ENCODE assay signal across 14 cellular contexts in the genomic region with DNA sequence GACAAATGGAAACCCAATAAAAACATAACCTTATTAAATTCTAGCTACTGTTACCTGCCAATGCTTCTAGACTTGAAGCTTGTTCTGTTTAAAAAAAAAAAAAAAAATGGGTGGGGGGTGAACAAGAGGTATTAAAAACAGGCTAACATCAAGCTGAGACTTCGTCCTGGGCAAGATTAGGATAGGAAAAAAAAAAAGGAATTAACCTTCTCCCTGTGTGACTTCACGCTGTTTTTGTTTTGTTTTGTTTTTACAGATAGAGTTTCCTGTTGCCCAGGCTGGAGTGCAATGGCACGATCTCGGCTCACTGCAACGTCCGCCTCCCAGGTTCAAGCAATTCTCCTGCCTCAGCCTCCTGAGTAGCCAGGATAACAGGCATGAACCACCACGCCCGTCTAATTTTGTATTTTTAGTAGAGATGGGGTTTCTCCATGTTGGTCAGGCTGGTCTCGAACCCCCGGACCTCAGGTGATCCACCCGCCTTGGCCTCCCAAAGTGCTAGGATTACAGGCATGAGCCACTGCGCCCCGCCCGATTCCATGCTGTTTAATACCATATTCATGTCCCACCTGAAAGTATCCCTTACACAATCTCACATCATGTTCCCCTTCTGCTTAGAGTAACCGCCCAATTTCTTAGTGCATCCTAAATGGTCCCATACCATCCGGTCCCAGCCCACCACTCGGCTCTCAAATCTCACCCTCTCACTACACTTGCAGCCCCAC. TPM values are rescaled to one million over a fixed set of nuclear protein-coding genes. Genes with fewer than 3 reads are reported as not detected.
DNase-seq lines count a peak whose midpoint lies in the region; ATAC-seq and TF ChIP-seq lines count a peak whose summit lies in the region.
"Had no signal": no experiment of that assay in that cellular context is flagged by ENCODE, and none has a peak within 500 bp of the region (broad histone marks: within the 10 kb centered on the region; RNA-seq: fewer than 3 reads in every experiment).

No MANE protein-coding gene starts in this region.

- intact Hi-C loops in activated CD4-positive, alpha-beta memory T cell treated with anti-CD3 and anti-CD28 coated beads for 36 hours (cut with micrococcal nuclease), result no loop called here
- intact Hi-C loops in stomach (cut with DNase I; ENCODE audit: low total_unique reads), result no loop called here

- 50% methylated on average over 17 of the region's 17 CpGs for WGBS in suprapubic skin
- 77 to 88% (median 86%) methylated on average over 17 of the region's 17 CpGs for WGBS in stomach, 5 donors

- H3K4me3 ChIP-seq in iPS-20b (ENCODE audit: low read length), result peak overlapping the region; percentile 83; the same call in 1 of the 2 replicates
- H3K4me3 ChIP-seq in suprapubic skin, result peak overlapping the region; percentile 77
- peak overlapping the region in 2 of 4 donors; percentile 85 to 88 for H3K4me3 ChIP-seq in stomach

- CTCF ChIA-PET in activated CD4-positive, alpha-beta memory T cell treated with anti-CD3 and anti-CD28 coated beads for 36 hours (lab: Charles Lee), result interaction anchor here (0.7 kb wide), 1 partner anchor 29 kb away, joined by 4 read pairs; no protein-coding TSS in a partner anchor
- CTCF ChIA-PET in activated CD4-positive, alpha-beta memory T cell treated with anti-CD3 and anti-CD28 coated beads, Interleukin-2, amount 10 ng/mL, durations not matched to agents 7 days and 5 days (lab: Charles Lee), result no interaction called here
- CTCF ChIA-PET in WTC11 (lab: Charles Lee), result interaction anchor here (0.6 kb wide), 1 partner anchor 292 kb away, joined by 3 read pairs; no protein-coding TSS in a partner anchor

- no peaks in the 10 kb centered on the region for H3K36me3 ChIP-seq in iPS-20b (ENCODE audit: insufficient read depth, low read depth, low read length)
- no peaks in the 10 kb centered on the region for H3K36me3 ChIP-seq in suprapubic skin
- H3K36me3 ChIP-seq in stomach, result no peaks in the 10 kb centered on the region
- H3K36me3 ChIP-seq: ascending aorta, tibial artery had no signal

- DNase-seq in activated CD4-positive, alpha-beta memory T cell treated with anti-CD3 and anti-CD28 coated beads for 36 hours, result no peak
- no peak for DNase-seq in activated CD4-positive, alpha-beta memory T cell treated with anti-CD3 and anti-CD28 coated beads, Interleukin-2, amount 10 ng/mL, durations not matched to agents 7 days and 5 days
- no peak for DNase-seq in WTC11 (ENCODE audit: low spot score)
- DNase-seq in suprapubic skin (ENCODE audit: low spot score in 2 of 2), result no peak
- DNase-seq in stomach, result no peak
- no peak for DNase-seq in NOMO-1 (lab: John Stamatoyannopoulos, UW; ENCODE audit: unreplicated experiment in 2 of 2)
- no peak for DNase-seq in NOMO-1 treated with dmso at 0.1 percent for 144 hours (lab: John Stamatoyannopoulos, UW; ENCODE audit: unreplicated experiment)
- DNase-seq: foreskin fibroblast; KG1; NCI-H748 treated with DMSO at 0.1 percent for 48 hours; stimulated activated CD4-positive, alpha-beta T cell treated with anti-CD3 and anti-CD28 coated beads, Interleukin-4, amount 100 ng/mL, for 1 hour; tibial artery had no signal

- TF ChIP-seq CTCF in WTC11 (IDR thresholded peaks at IDR 0.05) (no peak), suprapubic skin (IDR thresholded peaks at IDR 0.05) (no peak), stomach (IDR thresholded peaks at IDR 0.05) (no peak)

- H3K27me3 Mint-ChIP-seq in activated CD4-positive, alpha-beta memory T cell treated with anti-CD3 and anti-CD28 coated beads for 36 hours, result peaks cover 1% of the 10 kb centered on the region
- peaks cover 3% of the 10 kb centered on the region for H3K27me3 Mint-ChIP-seq in activated CD4-positive, alpha-beta memory T cell treated with anti-CD3 and anti-CD28 coated beads, Interleukin-2, amount 10 ng/mL, durations not matched to agents 7 days and 5 days
- peaks cover 12% of the 10 kb centered on the region for H3K27me3 Mint-ChIP-seq in WTC11 (ENCODE audit: low read depth)

- no peaks in the 10 kb centered on the region for H3K9me3 ChIP-seq in iPS-20b (ENCODE audit: insufficient read depth, low read depth, low read length)
- no peaks in the 10 kb centered on the region for H3K9me3 ChIP-seq in suprapubic skin
- no peaks in the 10 kb centered on the region for H3K9me3 ChIP-seq in stomach
- H3K9me3 ChIP-seq: ascending aorta, tibial artery had no signal

- peaks cover 2% of the 10 kb centered on the region for H3K36me3 Mint-ChIP-seq in activated CD4-positive, alpha-beta memory T cell treated with anti-CD3 and anti-CD28 coated beads for 36 hours
- H3K36me3 Mint-ChIP-seq in activated CD4-positive, alpha-beta memory T cell treated with anti-CD3 and anti-CD28 coated beads, Interleukin-2, amount 10 ng/mL, durations not matched to agents 7 days and 5 days (ENCODE audit: low read depth), result peaks cover 4% of the 10 kb centered on the region
- H3K36me3 Mint-ChIP-seq in WTC11, result no peaks in the 10 kb centered on the region

- H3K27ac ChIP-seq in iPS-20b (ENCODE audit: low read length) (no peak overlapping the region), suprapubic skin (no peak overlapping the region), stomach (peak overlapping the region in 1 of 5 donors; percentile 6)
- H3K27ac ChIP-seq: tibial artery had no signal

- H3K27ac Mint-ChIP-seq in activated CD4-positive, alpha-beta memory T cell treated with anti-CD3 and anti-CD28 coated beads for 36 hours, result no peak overlapping the region
- no peak overlapping the region for H3K27ac Mint-ChIP-seq in activated CD4-positive, alpha-beta memory T cell treated with anti-CD3 and anti-CD28 coated beads, Interleukin-2, amount 10 ng/mL, durations not matched to agents 7 days and 5 days
- no peak overlapping the region; the same call in 1 of the 2 replicates for H3K27ac Mint-ChIP-seq in WTC11

- ATAC-seq in WTC11, result no peak

- POLR2A ChIA-PET in activated CD4-positive, alpha-beta memory T cell treated with anti-CD3 and anti-CD28 coated beads for 36 hours (lab: Charles Lee), result interaction anchor here (0.7 kb wide), 1 partner anchor 1612 kb away, joined by 5 read pairs; no protein-coding TSS in a partner anchor
- POLR2A ChIA-PET in activated CD4-positive, alpha-beta memory T cell treated with anti-CD3 and anti-CD28 coated beads, Interleukin-2, amount 10 ng/mL, durations not matched to agents 7 days and 5 days (lab: Charles Lee), result no interaction called here
- POLR2A ChIA-PET in WTC11 (lab: Charles Lee), result no interaction called here

- H3K9me3 Mint-ChIP-seq in activated CD4-positive, alpha-beta memory T cell treated with anti-CD3 and anti-CD28 coated beads for 36 hours, result no peaks in the 10 kb centered on the region
- no peaks in the 10 kb centered on the region for H3K9me3 Mint-ChIP-seq in activated CD4-positive, alpha-beta memory T cell treated with anti-CD3 and anti-CD28 coated beads, Interleukin-2, amount 10 ng/mL, durations not matched to agents 7 days and 5 days
- H3K9me3 Mint-ChIP-seq in WTC11, result no peaks in the 10 kb centered on the region

- peaks cover 19% of the 10 kb centered on the region for H3K27me3 ChIP-seq in iPS-20b (ENCODE audit: insufficient read depth, low read length)
- no peaks in the 10 kb centered on the region for H3K27me3 ChIP-seq in suprapubic skin
- H3K27me3 ChIP-seq in stomach, result no peaks in the 10 kb centered on the region
- H3K27me3 ChIP-seq: ascending aorta, tibial artery had no signal

- TF ChIP-seq POLR2A in suprapubic skin (IDR thresholded peaks at IDR 0.05) (no peak), stomach (IDR thresholded peaks at IDR 0.05) (no peak)

- TF ChIP-seq EP300 in suprapubic skin (IDR thresholded peaks at IDR 0.05) (no peak), stomach (IDR thresholded peaks at IDR 0.05) (no peak)

- no peak overlapping the region; the same call in 1 of the 2 replicates for H3K9ac ChIP-seq in iPS-20b (ENCODE audit: low read depth, low read length)

- H3K4me1 ChIP-seq in iPS-20b (ENCODE audit: insufficient read depth, low read length) (peaks cover 20% of the 10 kb centered on the region), suprapubic skin (peaks cover 65% of the 10 kb centered on the region), stomach (peaks cover 16 to 62% (median 39%) of the 10 kb centered on the region in 4 donors)

- peaks cover 21% of the 10 kb centered on the region for H3K4me1 Mint-ChIP-seq in activated CD4-positive, alpha-beta memory T cell treated with anti-CD3 and anti-CD28 coated beads for 36 hours (ENCODE audit: low read depth)
- H3K4me1 Mint-ChIP-seq in activated CD4-positive, alpha-beta memory T cell treated with anti-CD3 and anti-CD28 coated beads, Interleukin-2, amount 10 ng/mL, durations not matched to agents 7 days and 5 days, result peaks cover 30% of the 10 kb centered on the region
- H3K4me1 Mint-ChIP-seq in WTC11, result peaks cover 66% of the 10 kb centered on the region

- peak overlapping the region; percentile 27 for H3K4me3 Mint-ChIP-seq in activated CD4-positive, alpha-beta memory T cell treated with anti-CD3 and anti-CD28 coated beads for 36 hours
- no peak overlapping the region for H3K4me3 Mint-ChIP-seq in activated CD4-positive, alpha-beta memory T cell treated with anti-CD3 and anti-CD28 coated beads, Interleukin-2, amount 10 ng/mL, durations not matched to agents 7 days and 5 days
- peak overlapping the region; percentile 92 for H3K4me3 Mint-ChIP-seq in WTC11

TF ChIP-seq in WTC11, 78 proteins besides CTCF, POLR2A, EP300 and RAD21 (continues in another document):
- TF ChIP-seq, protein P1, sequence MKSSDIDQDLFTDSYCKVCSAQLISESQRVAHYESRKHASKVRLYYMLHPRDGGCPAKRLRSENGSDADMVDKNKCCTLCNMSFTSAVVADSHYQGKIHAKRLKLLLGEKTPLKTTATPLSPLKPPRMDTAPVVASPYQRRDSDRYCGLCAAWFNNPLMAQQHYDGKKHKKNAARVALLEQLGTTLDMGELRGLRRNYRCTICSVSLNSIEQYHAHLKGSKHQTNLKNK (CRISPR knock-in tag; IDR thresholded peaks at IDR 0.05), result no peak

RNA-seq across cellular contexts. Expression of a gene that starts 2.2 kb away (rescaled TPM):
- total RNA-seq in activated CD4-positive, alpha-beta memory T cell treated with anti-CD3 and anti-CD28 coated beads for 36 hours, result 1 to 10 TPM; 5.4 to 5.7 TPM
- 1 to 10 TPM; 5.1 to 5.4 TPM for total RNA-seq in activated CD4-positive, alpha-beta memory T cell treated with anti-CD3 and anti-CD28 coated beads, Interleukin-2, amount 10 ng/mL, durations not matched to agents 7 days and 5 days
- 13.3 to 17.4 TPM (median 13.7 TPM) in 3 replicates for total RNA-seq in WTC11 (2021)
- total RNA-seq in suprapubic skin, result 10 to 100 TPM; 22.0 to 44.7 (median 31.2) TPM
- total RNA-seq in stomach, result 10 to 100 TPM in 2 of 5 donors, 1 to 10 TPM in 3; 3.5 to 18.5 (median 9.9) TPM
- polyA plus RNA-seq in stomach, result 1 to 10 TPM; 1.7 to 2.8 (median 2.5) TPM

RNA-seq across cellular contexts. Expression of a gene that starts 35.5 kb away (rescaled TPM):
- not detected for total RNA-seq in activated CD4-positive, alpha-beta memory T cell treated with anti-CD3 and anti-CD28 coated beads for 36 hours
- total RNA-seq in activated CD4-positive, alpha-beta memory T cell treated with anti-CD3 and anti-CD28 coated beads, Interleukin-2, amount 10 ng/mL, durations not matched to agents 7 days and 5 days, result not detected
- total RNA-seq in WTC11 (2021) (0.78 to 1.3 TPM (median 0.80 TPM) in 3 replicates), suprapubic skin (10 to 100 TPM in 3 of 4 donors, 1 to 10 TPM in 1; 8.5 to 25.6 (median 16.6) TPM), stomach (10 to 100 TPM in 3 of 5 donors, 1 to 10 TPM in 2; 3.2 to 20.4 (median 11.3) TPM)
- 1 to 10 TPM; 3.0 to 8.4 (median 3.9) TPM for polyA plus RNA-seq in stomach
- total RNA-seq: ascending aorta had no signal
